24 cellular contexts compared by ENCODE assay signal in the genomic region with DNA sequence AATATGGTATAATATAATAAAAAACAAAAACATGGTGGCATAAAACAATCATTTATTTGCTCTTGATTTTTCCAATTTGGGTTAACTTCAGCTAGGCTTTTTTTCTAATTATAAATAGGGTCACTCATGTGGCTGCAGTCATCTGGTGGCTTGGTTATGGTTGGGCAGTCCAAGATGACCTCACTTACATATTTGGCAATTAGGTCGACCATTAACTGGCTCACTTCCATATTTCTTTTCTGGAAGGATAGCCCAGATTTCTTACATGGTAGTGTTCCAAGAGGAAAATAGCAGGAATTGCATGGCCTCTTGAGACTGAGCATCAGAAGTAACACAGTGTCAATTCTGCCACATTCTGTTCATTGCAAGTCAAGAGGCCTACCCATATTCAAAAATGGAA.
DNase-seq lines count a peak whose midpoint lies in the region; ATAC-seq and TF ChIP-seq lines count a peak whose summit lies in the region.
"Had no signal": no experiment of that assay in that cellular context is flagged by ENCODE, and none has a peak within 500 bp of the region (broad histone marks: within the 10 kb centered on the region; RNA-seq: fewer than 3 reads in every experiment).

No MANE protein-coding gene starts in this region.

- ATAC-seq in GM21360 (IDR thresholded peaks at IDR 0.05; ENCODE audit: unreplicated experiment) (no peak), upper lobe of right lung (no peak)
- ATAC-seq: HCT116, lower lobe of right lung, sciatic nerve, SK-N-SH treated with all-trans-retinoic acid at 6 μM for 48 hours had no signal

- H2AFZ ChIP-seq in fibroblast of lung (ENCODE audit: low read length): no peak overlapping the region

- no peaks in the 10 kb centered on the region for H4K20me1 ChIP-seq in fibroblast of lung (ENCODE audit: control insufficient read depth, extremely low read depth, insufficient read depth, low read length)

- peaks cover 53% of the 10 kb centered on the region for H3K36me3 ChIP-seq in SK-N-MC (ENCODE audit: insufficient read depth, low read length)
- H3K36me3 ChIP-seq in fibroblast of lung (ENCODE audit: control insufficient read depth, insufficient read depth, low read length): no peaks in the 10 kb centered on the region
- H3K36me3 ChIP-seq in upper lobe of right lung: no peaks in the 10 kb centered on the region
- H3K36me3 ChIP-seq: brain microvascular endothelial cell, lower lobe of right lung had no signal

- H3K27me3 ChIP-seq in fibroblast of lung (ENCODE audit: control insufficient read depth, insufficient read depth, low read length) (no peaks in the 10 kb centered on the region), upper lobe of right lung (no peaks in the 10 kb centered on the region)
- H3K27me3 ChIP-seq: brain microvascular endothelial cell had no signal

- DNase-seq in AG08395 (ENCODE audit: low spot score): peak; percentile 11
- peak; percentile 6 for DNase-seq in EL
- DNase-seq in SK-N-MC (ENCODE audit: low read depth, low spot score): no peak
- DNase-seq in fibroblast of lung (ENCODE audit: low read depth in 2 of 2): peak; percentile 29 to 33
- DNase-seq in stimulated activated naive CD4-positive, alpha-beta T cell treated with Interleukin-2 at 50 U/mL for 16 hours (lab: John Stamatoyannopoulos, UW): no peak
- DNase-seq in upper lobe of right lung: no peak
- no peak for DNase-seq in hepatic stellate cell (ENCODE audit: low spot score)
- DNase-seq: activated CD4-positive, alpha-beta T cell treated with anti-CD3 and anti-CD28 coated beads for 1 hour; activated CD8-positive, alpha-beta memory T cell treated with anti-CD3 and anti-CD28 coated beads, Interleukin-2, amount 50 U/mL, for 48 hours; activated naive CD4-positive, alpha-beta T cell treated with anti-CD3 and anti-CD28 coated beads, Interleukin-2, amount 10 ng/mL, durations not matched to agents 7 days and 5 days; AML-193; brain microvascular endothelial cell; dermis blood vessel endothelial cell; glutamatergic neuron; lower lobe of right lung; NCI-H1105; NCI-H2171; NCI-H774; occipital lobe had no signal

- H3K4me2 ChIP-seq in fibroblast of lung (ENCODE audit: extremely low read depth, insufficient read depth, low read length): no peak overlapping the region
- H3K4me2 ChIP-seq: KMS-11 had no signal

- intact Hi-C loops in upper lobe of right lung (cut with DNase I): no loop called here

- H3K9ac ChIP-seq in SK-N-MC (ENCODE audit: insufficient read length) (no peak overlapping the region), fibroblast of lung (ENCODE audit: insufficient read depth, low read length) (no peak overlapping the region)
- H3K9ac ChIP-seq: KMS-11 had no signal

- no peaks in the 10 kb centered on the region for H3K79me2 ChIP-seq in fibroblast of lung (ENCODE audit: control insufficient read depth, insufficient read depth, low read length)

- no peak for TF ChIP-seq CTCF in fibroblast of lung (conservative IDR thresholded peaks at IDR 0.05 in 1 of 2, IDR thresholded peaks at IDR 0.05 in 1 of 2; ENCODE audit: low read depth in 1 of 2, low read length in 2 of 2)
- no peak for TF ChIP-seq CTCF in upper lobe of right lung (IDR thresholded peaks at IDR 0.05)

- H3K27ac ChIP-seq in SK-N-MC (peak overlapping the region; percentile 87), fibroblast of lung (ENCODE audit: insufficient read depth, low read length) (no peak overlapping the region), upper lobe of right lung (no peak overlapping the region)
- H3K27ac ChIP-seq: brain microvascular endothelial cell, KMS-11, lower lobe of right lung had no signal

- H3K4me1 ChIP-seq in fibroblast of lung (ENCODE audit: control insufficient read depth, extremely low read depth, insufficient read depth, low read length): no peaks in the 10 kb centered on the region
- no peaks in the 10 kb centered on the region for H3K4me1 ChIP-seq in upper lobe of right lung
- H3K4me1 ChIP-seq: lower lobe of right lung had no signal

- H3K4me3 ChIP-seq in SK-N-MC (no peak overlapping the region), fibroblast of lung (replicated peaks in 1 of 4; ENCODE audit: control extremely low read depth in 1 of 4, insufficient read depth in 1 of 4, low read depth in 3 of 4, low read length in 4 of 4) (no peak overlapping the region), upper lobe of right lung (no peak overlapping the region)
- H3K4me3 ChIP-seq: lower lobe of right lung had no signal

- H3K9me3 ChIP-seq in SK-N-MC (ENCODE audit: low read depth, low read length): no peaks in the 10 kb centered on the region
- H3K9me3 ChIP-seq in fibroblast of lung (ENCODE audit: control insufficient read depth, insufficient read depth, low read depth, low read length): no peaks in the 10 kb centered on the region
- H3K9me3 ChIP-seq in upper lobe of right lung: no peaks in the 10 kb centered on the region
- H3K9me3 ChIP-seq: lower lobe of right lung had no signal

Comparison
In these comparisons a context has a peak if more than half of its experiments do, and no peak if none do; other contexts are left out.
1. DNase-seq: peak in AG08395 (single experiment), EL (single experiment) and fibroblast of lung (2 of 2); none in SK-N-MC (single experiment), stimulated activated naive CD4-positive, alpha-beta T cell treated with Interleukin-2 at 50 U/mL for 16 hours (single experiment), upper lobe of right lung (single experiment) and hepatic stellate cell (single experiment).